8 cellular contexts compared by ENCODE assay signal in the genomic region with DNA sequence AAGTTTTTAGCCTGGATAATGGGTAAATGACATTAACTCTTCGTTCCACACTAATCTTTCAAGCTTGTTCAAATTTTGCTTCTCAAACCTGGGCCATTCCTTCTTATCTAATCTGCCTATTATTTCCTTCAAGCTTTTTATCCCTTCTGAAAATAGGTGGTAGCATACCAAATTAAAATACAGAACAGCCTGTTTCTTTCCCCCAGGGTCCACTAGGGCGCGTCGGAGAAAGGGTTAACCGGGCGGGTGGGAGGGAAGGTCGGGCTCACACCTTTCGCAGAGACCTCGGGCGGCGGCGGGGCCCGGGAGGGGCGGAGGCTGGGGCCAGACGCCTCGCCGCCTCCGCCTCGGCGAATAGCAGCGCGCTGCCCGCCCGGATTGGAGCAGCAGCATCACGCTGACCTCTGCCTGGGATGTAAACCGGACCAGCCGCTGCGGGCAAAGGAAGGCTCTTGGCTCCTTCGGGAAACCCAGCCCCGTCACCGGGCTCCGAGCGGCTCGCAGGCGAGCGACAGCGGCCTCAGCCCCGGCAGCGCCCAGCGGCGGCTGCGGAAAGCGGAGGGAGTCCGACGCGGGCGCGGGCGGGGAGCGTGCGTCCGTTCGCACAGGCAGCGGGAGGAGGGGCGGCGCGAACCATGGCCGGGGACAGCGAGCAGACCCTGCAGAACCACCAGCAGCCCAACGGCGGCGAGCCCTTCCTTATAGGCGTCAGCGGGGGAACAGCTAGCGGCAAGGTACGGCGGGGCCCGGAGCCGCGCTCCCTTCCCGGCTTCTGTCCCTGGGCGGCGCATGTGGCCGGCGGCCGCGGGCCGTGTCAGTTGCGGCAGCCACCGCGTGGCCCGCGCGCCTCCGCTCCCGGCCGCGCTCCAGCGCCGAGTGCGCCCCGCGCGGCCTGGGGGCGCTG. TPM values are rescaled to one million over a fixed set of nuclear protein-coding genes. Genes with fewer than 3 reads are reported as not detected.
DNase-seq lines count a peak whose midpoint lies in the region; ATAC-seq and TF ChIP-seq lines count a peak whose summit lies in the region.

UCK2 (plus strand) TSS at position 416 of the 904 bp plus-strand sequence; CDS start at position 636, 220 bp downstream.

- 2% methylated on average over 9 of the region's 95 CpGs for WGBS in right lobe of liver (ENCODE audit: insufficient coverage, low coverage, low lambda C conversion rate, missing lambda C conversion rate)

- DNase-seq in BJ (ENCODE audit: low read depth) (no peak), NCI-H460 (ENCODE audit: extremely low read depth, low read depth) (peak; percentile 79), dermis blood vessel endothelial cell (peak; percentile 83), right lobe of liver (peak; percentile 87 to 90 (median 88))
- DNase-seq in activated CD4-positive, alpha-beta T cell treated with anti-CD3 and anti-CD28 coated beads for 48 hours = peak; percentile 81
- DNase-seq in stimulated activated CD4-positive, alpha-beta T cell treated with anti-CD3 and anti-CD28 coated beads, Interleukin-4, amount 100 ng/mL, for 48 hours (ENCODE audit: low read depth in 2 of 2) = peak; percentile 64 to 69

- peaks cover 0 to 10% (median 3%) of the 10 kb centered on the region in 4 donors for H3K4me1 ChIP-seq in right lobe of liver

- H3K27me3 ChIP-seq in BJ (ENCODE audit: control insufficient read depth, insufficient read depth, low read length) (no peaks in the 10 kb centered on the region), right lobe of liver (no peaks in the 10 kb centered on the region)

- H3K36me3 ChIP-seq in BJ (ENCODE audit: control insufficient read depth, insufficient read depth, low read length) (no peaks in the 10 kb centered on the region), right lobe of liver (no peaks in the 10 kb centered on the region)

- no peaks in the 10 kb centered on the region for H3K9me3 ChIP-seq in right lobe of liver

- peak within 1 kb of the TSS; percentile 46 for H3K4me3 ChIP-seq in BJ (ENCODE audit: low read depth, low read length)
- peak within 1 kb of the TSS; percentile 91 to 96 (median 94) for H3K4me3 ChIP-seq in right lobe of liver

- ATAC-seq in HG03159 (IDR thresholded peaks at IDR 0.05; ENCODE audit: unreplicated experiment) (peak; percentile 66), right lobe of liver (peak; percentile 89 to 96 (median 92))

- TF ChIP-seq CTCF in BJ (IDR thresholded peaks at IDR 0.05; ENCODE audit: insufficient read depth, low read depth, low read length) (no peak), right lobe of liver (IDR thresholded peaks at IDR 0.05) (peak in 2 of 4 donors; percentile 6 to 18)

- intact Hi-C loops in right lobe of liver (cut with DNase I) = no loop called here

- TF ChIP-seq POLR2A in GM18951 (IDR thresholded peaks at IDR 0.05; ENCODE audit: extremely low read depth, insufficient read depth, insufficient read length) (peak; percentile 65), right lobe of liver (IDR thresholded peaks at IDR 0.05) (peak; percentile 72)

- in situ Hi-C loops in GM18951 (cut with MboI; ENCODE audit: low sequenced_read_pairs, unreplicated experiment) = no loop called here

- peak within 1 kb of the TSS; percentile 55 to 88 (median 73) for H3K27ac ChIP-seq in right lobe of liver

- POLR2A ChIA-PET in BJ (lab: Charles Lee) = no interaction called here

- CTCF ChIA-PET in BJ (lab: Yijun Ruan, JAX) = interaction anchor here (0.5 to 2.0 kb wide), 4 partner anchors 17 to 210 kb away, joined by 3 to 6 read pairs (median 3); no protein-coding TSS in a partner anchor

RNA-seq across cellular contexts. Expression of gene UCK2, which starts in this region (rescaled TPM):
- 53.4 and 57.7 TPM in 2 replicates for polyA plus RNA-seq in BJ (2011; rRNA removed)
- 49.6 and 77.3 TPM in 2 replicates for polyA minus RNA-seq in BJ (2011; rRNA and poly(A)+ RNA removed)
- 215 and 219 TPM in 2 replicates for total RNA-seq in NCI-H460 (2014; rRNA removed; shearing (Covaris generic))
- polyA plus RNA-seq in NCI-H460 (2014; cell fraction: nucleus; rRNA removed) = 149 and 160 TPM in 2 replicates
- total RNA-seq in dermis blood vessel endothelial cell = 84.7 and 86.3 TPM in 2 replicates
- total RNA-seq in right lobe of liver = 10 to 100 TPM in 3 of 6 experiments, 1 to 10 TPM in 3; 8.4 to 22.9 (median 10.4) TPM
